ENCODE assay signal across 10 cellular contexts in the genomic region with DNA sequence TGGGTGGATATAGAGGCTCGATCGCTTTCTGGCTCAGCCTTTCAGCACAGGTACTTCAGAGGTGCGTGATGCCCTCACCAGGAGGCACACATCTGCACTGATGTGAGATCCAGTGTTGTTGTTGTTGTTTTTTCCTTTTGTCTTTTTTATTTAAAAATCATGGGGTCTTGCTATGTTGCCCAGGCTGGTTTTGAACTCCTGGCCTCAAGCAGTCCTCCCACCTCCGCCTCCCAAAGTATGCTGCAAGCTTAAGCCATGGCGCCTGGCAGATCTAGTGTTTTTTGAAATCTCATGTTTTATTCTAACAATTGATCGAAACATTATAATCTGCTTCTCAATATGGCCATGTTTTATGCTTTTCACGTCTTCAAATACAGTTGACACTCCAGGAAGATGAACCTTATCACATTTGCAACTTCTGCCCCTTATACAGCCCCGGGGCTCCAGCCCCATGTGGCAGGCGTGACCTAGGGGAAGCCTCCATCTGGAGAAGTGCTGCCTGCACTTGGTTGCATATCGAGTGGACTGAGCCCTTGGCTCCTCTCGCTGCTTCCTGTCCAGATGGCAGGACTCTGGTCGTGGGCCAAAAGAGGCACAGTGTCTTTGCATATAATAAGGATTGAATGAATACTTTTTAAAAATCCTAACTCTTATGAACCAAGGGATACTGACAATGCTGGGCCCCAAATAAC.
DNase-seq lines count a peak whose midpoint lies in the region; ATAC-seq, FAIRE-seq and TF ChIP-seq lines count a peak whose summit lies in the region.
"Had no signal": no experiment of that assay in that cellular context is flagged by ENCODE, and none has a peak within 500 bp of the region (broad histone marks: within the 10 kb centered on the region; RNA-seq: fewer than 3 reads in every experiment).

No MANE protein-coding gene starts in this region.

- H3K27me3 ChIP-seq in BE2C (no peaks in the 10 kb centered on the region), mucosa of rectum (ENCODE audit: control insufficient read depth in 2 of 2, insufficient read depth in 2 of 2, low read length in 2 of 2) (no peaks in the 10 kb centered on the region)
- H3K27me3 ChIP-seq: ascending aorta had no signal

- no peaks in the 10 kb centered on the region for H3K36me3 ChIP-seq in BE2C
- no peaks in the 10 kb centered on the region for H3K36me3 ChIP-seq in mucosa of rectum (ENCODE audit: control insufficient read depth in 2 of 2, insufficient read depth in 2 of 2, low read length in 2 of 2)
- H3K36me3 ChIP-seq: ascending aorta had no signal

- no peak for FAIRE-seq in HTR-8/SVneo (lab: Jason Lieb, UNC)

- ATAC-seq in HG02885 (IDR thresholded peaks at IDR 0.05; ENCODE audit: poor library complexity, unreplicated experiment) = no peak

- H3K4me1 ChIP-seq in BE2C (no peaks in the 10 kb centered on the region; the same call in 1 of the 2 replicates), mucosa of rectum (ENCODE audit: control insufficient read depth in 2 of 2, insufficient read depth in 2 of 2, low read length in 2 of 2) (peaks cover 20 to 29% of the 10 kb centered on the region in 2 donors)

- peak overlapping the region; percentile 19 for H3K4me3 ChIP-seq in BE2C (ENCODE audit: low read depth, low read length)
- H3K4me3 ChIP-seq in mucosa of rectum (ENCODE audit: low read length in 2 of 2) = peak overlapping the region in 1 of 2 donors; percentile 55
- H3K4me3 ChIP-seq: lung had no signal

- DNase-seq in BE2C (peak; percentile 90), NCI-H146 (lab: John Stamatoyannopoulos, UW) (peak; percentile 66), cerebellum (ENCODE audit: low spot score) (peak; percentile 84), HTR-8/SVneo (ENCODE audit: insufficient read length, low spot score) (no peak), iPS-NIHi7 (ENCODE audit: extremely low spot score) (no peak), SIG-M5 treated with dmso at 0.1 percent for 504 hours (lab: John Stamatoyannopoulos, UW; ENCODE audit: unreplicated experiment) (no peak)

- H3K9me3 ChIP-seq in BE2C (no peaks in the 10 kb centered on the region), mucosa of rectum (ENCODE audit: control insufficient read depth in 2 of 2, low read length in 2 of 2) (no peaks in the 10 kb centered on the region)
- H3K9me3 ChIP-seq: ascending aorta had no signal

- peak overlapping the region; percentile 27 to 39 for H3K9ac ChIP-seq in mucosa of rectum (ENCODE audit: low read depth in 1 of 2, low read length in 2 of 2)

- H3K27ac ChIP-seq in mucosa of rectum (ENCODE audit: low read depth in 2 of 2, low read length in 2 of 2) = peak overlapping the region; percentile 81 to 84

- TF ChIP-seq CTCF in BE2C (IDR thresholded peaks at IDR 0.05; ENCODE audit: low read depth, low read length) = no peak

Comparison
In these comparisons a context has a peak if more than half of its experiments do, and no peak if none do; other contexts are left out.
1. DNase-seq: peak in BE2C (single experiment), NCI-H146 (single experiment) and cerebellum (single experiment); none in HTR-8/SVneo (single experiment), iPS-NIHi7 (single experiment) and SIG-M5 treated with dmso at 0.1 percent for 504 hours (single experiment).